Comparison of ENCODE assay signal across 9 cellular contexts in the genomic region with DNA sequence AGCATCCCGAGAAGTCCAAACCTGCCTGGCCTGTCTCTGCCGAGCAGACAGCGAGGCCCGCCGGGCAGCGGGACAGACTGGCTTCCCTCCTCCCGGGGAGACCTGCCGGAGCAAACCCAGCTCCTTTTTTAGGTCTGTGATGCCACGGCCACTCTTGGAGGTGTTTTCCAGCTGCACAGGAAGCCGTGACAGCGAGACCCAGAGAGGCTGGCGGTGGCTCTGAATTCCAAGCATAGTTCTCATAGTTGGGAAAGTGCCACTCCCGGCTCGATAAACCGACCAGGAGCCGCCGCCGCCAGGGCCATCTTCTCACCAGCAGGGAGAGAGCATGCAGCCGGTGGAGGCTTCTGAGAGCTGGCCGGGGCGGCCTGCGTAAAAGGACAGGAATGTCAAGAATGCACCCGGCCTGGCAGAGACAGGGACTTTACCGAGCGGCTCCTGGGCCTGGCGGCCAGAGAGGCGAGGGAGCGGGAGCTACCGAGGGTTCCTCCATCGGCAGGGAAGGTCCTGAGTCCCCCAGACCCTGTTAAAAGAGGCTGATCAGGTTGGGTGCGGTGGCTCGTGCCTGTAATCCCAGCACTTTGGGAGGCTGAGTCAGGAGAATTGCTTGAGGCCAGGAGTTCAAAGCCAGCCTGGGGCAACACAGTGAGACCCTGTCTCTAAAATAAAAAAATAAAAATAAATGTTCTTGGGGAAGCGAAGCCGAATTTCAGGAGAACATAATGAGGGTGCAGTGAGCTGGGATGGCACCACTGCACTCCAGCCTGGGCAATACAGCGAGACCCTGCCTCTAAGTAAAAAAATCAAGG.
A peak's percentile ranks its signal among the peaks of the same experiment; 100 is the strongest.
DNase-seq lines count a peak whose midpoint lies in the region; ATAC-seq and TF ChIP-seq lines count a peak whose summit lies in the region.
"Had no signal": no experiment of that assay in that cellular context is flagged by ENCODE, and none has a peak within 500 bp of the region (broad histone marks: within the 10 kb centered on the region; RNA-seq: fewer than 3 reads in every experiment).

No MANE protein-coding gene starts in this region.

- H3K27ac Mint-ChIP-seq in stimulated activated memory B cell treated with anti-CD40 and anti-IgM and Interleukin-4, amounts not matched to agents 10 μg/mL and 1 μg/mL and 100 μg/mL, for 72 hours = no peak overlapping the region

- no peaks in the 10 kb centered on the region for H3K27me3 Mint-ChIP-seq in stimulated activated memory B cell treated with anti-CD40 and anti-IgM and Interleukin-4, amounts not matched to agents 10 μg/mL and 1 μg/mL and 100 μg/mL, for 72 hours

- ATAC-seq in left lobe of liver = peak; percentile 79
- no peak for ATAC-seq in stimulated activated memory B cell treated with anti-CD40 and anti-IgM and Interleukin-4, amounts not matched to agents 10 μg/mL and 1 μg/mL and 100 μg/mL, for 72 hours

- H3K4me1 Mint-ChIP-seq in stimulated activated memory B cell treated with anti-CD40 and anti-IgM and Interleukin-4, amounts not matched to agents 10 μg/mL and 1 μg/mL and 100 μg/mL, for 72 hours = peaks cover 54% of the 10 kb centered on the region

- TF ChIP-seq CTCF in tibial artery (IDR thresholded peaks at IDR 0.05) = peak; percentile 31 to 40

- H3K9ac ChIP-seq in HUES6 (ENCODE audit: low read length) = peak overlapping the region; percentile 72

- H3K4me3 Mint-ChIP-seq in stimulated activated memory B cell treated with anti-CD40 and anti-IgM and Interleukin-4, amounts not matched to agents 10 μg/mL and 1 μg/mL and 100 μg/mL, for 72 hours = no peak overlapping the region

- no peaks in the 10 kb centered on the region for H3K9me3 Mint-ChIP-seq in stimulated activated memory B cell treated with anti-CD40 and anti-IgM and Interleukin-4, amounts not matched to agents 10 μg/mL and 1 μg/mL and 100 μg/mL, for 72 hours

- H3K4me1 ChIP-seq in HUES6 (ENCODE audit: control insufficient read depth, insufficient read depth, low read length) = peaks cover 27% of the 10 kb centered on the region
- H3K4me1 ChIP-seq in tibial artery = peaks cover 14 to 62% (median 52%) of the 10 kb centered on the region in 4 donors

- peaks cover 8% of the 10 kb centered on the region for H3K36me3 Mint-ChIP-seq in stimulated activated memory B cell treated with anti-CD40 and anti-IgM and Interleukin-4, amounts not matched to agents 10 μg/mL and 1 μg/mL and 100 μg/mL, for 72 hours

- H3K9me3 ChIP-seq in HUES6 (ENCODE audit: control insufficient read depth, insufficient read depth, low read depth, low read length) = no peaks in the 10 kb centered on the region
- no peaks in the 10 kb centered on the region for H3K9me3 ChIP-seq in tibial artery

- peak overlapping the region; percentile 98 for H3K27ac ChIP-seq in HUES6 (ENCODE audit: low read depth, low read length)
- peak overlapping the region; percentile 29 for H3K27ac ChIP-seq in cingulate gyrus (ENCODE audit: low read depth, low read length)
- H3K27ac ChIP-seq in tibial artery = peak overlapping the region; percentile 86 to 96

- H3K27me3 ChIP-seq in HUES6 (ENCODE audit: control insufficient read depth, insufficient read depth, low read length) = no peaks in the 10 kb centered on the region
- H3K27me3 ChIP-seq in tibial artery = no peaks in the 10 kb centered on the region

- H3K36me3 ChIP-seq in HUES6 (ENCODE audit: control insufficient read depth, insufficient read depth, low read length) = no peaks in the 10 kb centered on the region
- no peaks in the 10 kb centered on the region for H3K36me3 ChIP-seq in tibial artery

- peak overlapping the region; percentile 17; the same call in 1 of the 2 replicates for H3K4me3 ChIP-seq in HUES6 (ENCODE audit: low read depth, low read length)
- peak overlapping the region; percentile 19 to 33 for H3K4me3 ChIP-seq in tibial artery

- intact Hi-C loops in tibial artery (cut with DNase I; ENCODE audit: low total_unique reads) = no loop called here

- DNase-seq in left lobe of liver (ENCODE audit: low spot score) (peak; percentile 83), tibial artery (peak; percentile 86 to 93), NCI-H510A treated with DMSO at 0.1 percent for 48 hours (lab: John Stamatoyannopoulos, UW) (no peak), NCI-H1105 (lab: John Stamatoyannopoulos, UW) (no peak), Ammon's horn (ENCODE audit: low spot score) (no peak)
- DNase-seq: NCI-H748 treated with DMSO at 0.1 percent for 48 hours had no signal

Comparison
In these comparisons a context has a peak if more than half of its experiments do, and no peak if none do; other contexts are left out.
1. H3K27ac ChIP-seq: peak in every context shown above with its lines; median percentile 98 in HUES6; 91 in tibial artery; 29 in cingulate gyrus.
2. DNase-seq: peak in left lobe of liver (single experiment) and tibial artery (2 of 2); none in NCI-H510A treated with DMSO at 0.1 percent for 48 hours (single experiment), NCI-H1105 (single experiment) and Ammon's horn (single experiment).